In the genomic region with DNA sequence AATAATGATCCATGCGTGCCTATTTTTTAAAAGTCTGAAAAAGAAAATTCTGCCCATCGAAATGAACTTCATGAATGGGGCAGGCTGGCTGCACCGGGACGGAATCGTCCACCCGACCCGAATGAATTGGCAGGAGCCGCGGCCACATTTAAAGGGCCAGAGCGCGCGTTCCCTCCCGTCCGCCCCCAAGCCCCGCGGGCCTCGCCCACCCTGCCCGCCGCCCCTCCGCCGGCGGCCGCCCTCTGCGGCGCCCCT, we compare ENCODE assay signal across 8 cellular contexts. TPM values are rescaled to one million over a fixed set of nuclear protein-coding genes. Genes with fewer than 3 reads are reported as not detected.
DNase-seq lines count a peak whose midpoint lies in the region; ATAC-seq and TF ChIP-seq lines count a peak whose summit lies in the region.

No MANE protein-coding gene starts in this region.

- BruUV-seq in A673 (replicated peaks; lab: Mats Ljungman, UMichigan), result no TSS peak

- H3F3A ChIP-seq in neural cell (ENCODE audit: insufficient read depth, low read length, poor library complexity, severe bottlenecking), result no peaks in the 10 kb centered on the region

- no peaks in the 10 kb centered on the region for H3K9me2 ChIP-seq in neural cell (ENCODE audit: insufficient read depth, low read length)

- CTCF ChIA-PET in A673 (lab: Charles Lee), result interaction anchor here (0.6 to 0.7 kb wide), 2 partner anchors 102 to 1154 kb away, joined by 4 to 6 read pairs; no protein-coding TSS in a partner anchor

- H3K4me2 ChIP-seq in neural cell (ENCODE audit: low read length), result no peak overlapping the region

- no peak overlapping the region for H3K27ac ChIP-seq in A673 (ENCODE audit: low read depth, low read length, poor library complexity, severe bottlenecking)
- H3K27ac ChIP-seq in neural cell (ENCODE audit: low read length), result no peak overlapping the region

- intact Hi-C loops in A673 (cut with micrococcal nuclease; ENCODE audit: unreplicated experiment), result loop anchor here (5.0 to 10.0 kb wide), 4 partner anchors 182 to 1151 kb away; no protein-coding TSS in a partner anchor

- TF ChIP-seq EP300 in neural cell (conservative IDR thresholded peaks at IDR 0.05; ENCODE audit: poor library complexity, severe bottlenecking), result no peak

- H3K27me3 ChIP-seq in A673 (replicated peaks; ENCODE audit: insufficient read depth, low read depth, low read length, poor library complexity), result peaks cover 42% of the 10 kb centered on the region
- peaks cover 99% of the 10 kb centered on the region for H3K27me3 ChIP-seq in neural cell (ENCODE audit: insufficient read depth, low read depth, low read length)

- H3K4me1 ChIP-seq in A673 (ENCODE audit: insufficient read depth, low read length, poor library complexity, severe bottlenecking), result peaks cover 21% of the 10 kb centered on the region

- H3K9ac ChIP-seq in neural cell (ENCODE audit: low read length), result no peak overlapping the region

- no peak overlapping the region for H2AFZ ChIP-seq in neural cell (ENCODE audit: low read depth, low read length)

- no peak for TF ChIP-seq RAD21 in neural cell (conservative IDR thresholded peaks at IDR 0.05)

- H4K20me1 ChIP-seq in neural cell (ENCODE audit: insufficient read depth), result no peaks in the 10 kb centered on the region

- H3K4me3 ChIP-seq in A673 (ENCODE audit: low read depth, low read length, poor library complexity, severe bottlenecking) (peak overlapping the region; percentile 55), neural cell (ENCODE audit: low read length) (no peak overlapping the region)

- H3K9me3 ChIP-seq in A673 (ENCODE audit: low read depth, low read length, poor library complexity, severe bottlenecking), result no peaks in the 10 kb centered on the region
- no peaks in the 10 kb centered on the region for H3K9me3 ChIP-seq in neural cell (ENCODE audit: low read length)

- POLR2A ChIA-PET in A673 (lab: Charles Lee; ENCODE audit: low non-redundant PET), result no interaction called here

- H3K79me2 ChIP-seq in neural cell (replicated peaks; ENCODE audit: insufficient read depth, low read length), result no peaks in the 10 kb centered on the region

- no peaks in the 10 kb centered on the region for H3K36me3 ChIP-seq in A673 (ENCODE audit: insufficient read depth, low read length, poor library complexity, severe bottlenecking)
- H3K36me3 ChIP-seq in neural cell (ENCODE audit: insufficient read depth, low read length), result no peaks in the 10 kb centered on the region

- peak; percentile 4 for ATAC-seq in GM19372 (IDR thresholded peaks at IDR 0.05; ENCODE audit: low read depth, unreplicated experiment)
- peak; percentile 2 for ATAC-seq in HG03460 (IDR thresholded peaks at IDR 0.05; ENCODE audit: unreplicated experiment)

- TF ChIP-seq CTCF in A673 (conservative IDR thresholded peaks at IDR 0.05; ENCODE audit: low read depth, low read length) (no peak), neural cell (IDR thresholded peaks at IDR 0.05; ENCODE audit: poor library complexity, severe bottlenecking) (no peak)

- DNase-seq in A673 (ENCODE audit: low spot score) (no peak), dermis blood vessel endothelial cell (peak; percentile 44), iPS-NIHi11 (ENCODE audit: low spot score) (no peak), DMS153 treated with DMSO at 0.1 percent for 48 hours (lab: John Stamatoyannopoulos, UW; ENCODE audit: unreplicated experiment) (no peak), CD1c-positive myeloid dendritic cell (ENCODE audit: extremely low spot score) (no peak)

TF ChIP-seq in neural cell, 6 proteins besides CTCF, POLR2A, EP300 and RAD21:
- TF ChIP-seq EZH2 (IDR thresholded peaks at IDR 0.05; ENCODE audit: borderline replicate concordance, insufficient read depth, low read length, poor library complexity, severe bottlenecking) (peak; percentile 78), REST (IDR thresholded peaks at IDR 0.05; ENCODE audit: borderline replicate concordance) (no peak), POLR2AphosphoS5 (IDR thresholded peaks at IDR 0.05) (no peak)
TF ChIP-seq in neural cell: peak in this region for 1.

RNA-seq across cellular contexts. Expression of gene GATA3, which starts 0.3 kb away (rescaled TPM):
- total RNA-seq in A673 (2021) (3.0 and 3.1 TPM in 2 replicates), dermis blood vessel endothelial cell (0.05 and 0.17 TPM in 2 replicates)
- polyA plus RNA-seq in neural cell, result not detected in 2 replicates
- polyA minus RNA-seq in neural cell, result not detected in 2 replicates
